Comparison of ENCODE assay signal across 13 cellular contexts in the genomic region with DNA sequence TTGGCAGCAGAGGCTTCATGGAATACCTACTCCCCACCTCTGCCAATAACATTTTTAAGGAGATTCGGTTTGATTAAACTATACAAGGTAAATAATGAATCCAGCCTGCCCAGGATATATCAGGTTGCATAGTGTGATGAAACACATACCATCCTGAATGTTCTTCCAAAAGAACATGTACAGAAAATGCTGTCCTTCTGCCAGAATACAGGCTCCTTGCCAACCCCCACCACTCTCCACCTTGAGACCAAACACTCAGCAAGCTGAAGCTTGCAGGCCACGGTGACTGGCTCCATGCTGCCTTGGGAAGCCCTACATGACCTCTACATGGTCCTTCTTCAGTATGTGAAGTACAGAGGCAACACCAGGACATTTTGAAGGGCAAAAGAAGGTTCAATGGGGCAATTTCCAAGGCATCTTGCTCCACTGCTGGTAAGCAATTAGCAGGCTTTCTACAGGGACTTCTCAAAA.
DNase-seq lines count a peak whose midpoint lies in the region; ATAC-seq and TF ChIP-seq lines count a peak whose summit lies in the region.
"Had no signal": no experiment of that assay in that cellular context is flagged by ENCODE, and none has a peak within 500 bp of the region (broad histone marks: within the 10 kb centered on the region; RNA-seq: fewer than 3 reads in every experiment).

No MANE protein-coding gene starts in this region.

- CTCF ChIA-PET in activated naive CD4-positive, alpha-beta T cell treated with anti-CD3 and anti-CD28 coated beads for 36 hours (lab: Charles Lee): no interaction called here

- H3K4me1 ChIP-seq in ascending aorta (peaks cover 6 to 26% of the 10 kb centered on the region in 2 donors), HAP-1 (peaks cover 14% of the 10 kb centered on the region)

- no peak for DNase-seq in left ventricle myocardium superior
- no peak for DNase-seq in cardiac septum (ENCODE audit: low spot score)
- peak in 1 of 2 donors; percentile 58 for DNase-seq in ascending aorta (ENCODE audit: low spot score in 2 of 2)
- DNase-seq in iris pigment epithelial cell (ENCODE audit: low read depth): peak; percentile 63
- DNase-seq in activated naive CD4-positive, alpha-beta T cell treated with anti-CD3 and anti-CD28 coated beads for 36 hours: no peak
- DNase-seq in HAP-1 (ENCODE audit: low spot score in 2 of 2): no peak
- DNase-seq in stimulated activated CD8-positive, alpha-beta memory T cell treated with anti-CD3 and anti-CD28 coated beads, Interleukin-4, amount 100 ng/mL, for 48 hours: no peak
- DNase-seq in caudate nucleus (lab: John Stamatoyannopoulos, UW): no peak
- DNase-seq: activated CD4-positive, alpha-beta memory T cell treated with anti-CD3 and anti-CD28 coated beads for 36 hours; effector CD8-positive, alpha-beta T cell; stimulated activated naive CD4-positive, alpha-beta T cell; T-helper 17 cell had no signal

- H3K27ac Mint-ChIP-seq in activated naive CD4-positive, alpha-beta T cell treated with anti-CD3 and anti-CD28 coated beads for 36 hours: no peak overlapping the region
- H3K27ac Mint-ChIP-seq: activated CD4-positive, alpha-beta memory T cell treated with anti-CD3 and anti-CD28 coated beads for 36 hours; activated naive CD4-positive, alpha-beta T cell treated with anti-CD3 and anti-CD28 coated beads, Interleukin-2, amount 50 U/mL, for 72 hours; T-helper 17 cell had no signal

- ATAC-seq in left ventricle myocardium superior: peak; percentile 38
- ATAC-seq: activated naive CD4-positive, alpha-beta T cell treated with anti-CD3 and anti-CD28 coated beads, Interleukin-2, amount 50 U/mL, for 72 hours; T-helper 17 cell had no signal

- peaks cover 2% of the 10 kb centered on the region for H3K36me3 Mint-ChIP-seq in activated naive CD4-positive, alpha-beta T cell treated with anti-CD3 and anti-CD28 coated beads for 36 hours (ENCODE audit: low read depth)
- H3K36me3 Mint-ChIP-seq: activated CD4-positive, alpha-beta memory T cell treated with anti-CD3 and anti-CD28 coated beads for 36 hours; activated naive CD4-positive, alpha-beta T cell treated with anti-CD3 and anti-CD28 coated beads, Interleukin-2, amount 50 U/mL, for 72 hours had no signal

- H3K27ac ChIP-seq in ascending aorta: peak overlapping the region; percentile 8 to 26
- H3K27ac ChIP-seq in caudate nucleus (ENCODE audit: low read depth, low read length): no peak overlapping the region

- H3K9me3 ChIP-seq in ascending aorta (no peaks in the 10 kb centered on the region), HAP-1 (no peaks in the 10 kb centered on the region)

- no peak overlapping the region for H3K4me3 Mint-ChIP-seq in activated naive CD4-positive, alpha-beta T cell treated with anti-CD3 and anti-CD28 coated beads for 36 hours
- H3K4me3 Mint-ChIP-seq: activated CD4-positive, alpha-beta memory T cell treated with anti-CD3 and anti-CD28 coated beads for 36 hours; T-helper 17 cell had no signal

- H3K4me3 ChIP-seq in ascending aorta (no peak overlapping the region), HAP-1 (no peak overlapping the region)

- H3K9me3 Mint-ChIP-seq in activated naive CD4-positive, alpha-beta T cell treated with anti-CD3 and anti-CD28 coated beads for 36 hours: no peaks in the 10 kb centered on the region
- H3K9me3 Mint-ChIP-seq: activated CD4-positive, alpha-beta memory T cell treated with anti-CD3 and anti-CD28 coated beads for 36 hours; activated naive CD4-positive, alpha-beta T cell treated with anti-CD3 and anti-CD28 coated beads, Interleukin-2, amount 50 U/mL, for 72 hours had no signal

- peaks cover 30% of the 10 kb centered on the region for H3K4me1 Mint-ChIP-seq in activated naive CD4-positive, alpha-beta T cell treated with anti-CD3 and anti-CD28 coated beads for 36 hours (ENCODE audit: low read depth)

- H3K27me3 ChIP-seq in ascending aorta (no peaks in the 10 kb centered on the region), HAP-1 (ENCODE audit: low read depth) (no peaks in the 10 kb centered on the region)

- H3K27me3 Mint-ChIP-seq in activated naive CD4-positive, alpha-beta T cell treated with anti-CD3 and anti-CD28 coated beads for 36 hours (ENCODE audit: low read depth): peaks cover 13% of the 10 kb centered on the region

- in situ Hi-C loops in HAP-1 (cut with MboI; ENCODE audit: low sequenced_read_pairs): no loop called here

- intact Hi-C loops in left ventricle myocardium superior (cut with micrococcal nuclease) (no loop called here), cardiac septum (cut with DNase I) (loop anchor here (2.0 to 5.0 kb wide), 2 partner anchors 40 to 51 kb away; no protein-coding TSS in a partner anchor), ascending aorta (cut with DNase I) (no loop called here)
- intact Hi-C loops in activated naive CD4-positive, alpha-beta T cell treated with anti-CD3 and anti-CD28 coated beads for 36 hours (cut with micrococcal nuclease): no loop called here

- no peak for TF ChIP-seq CTCF in ascending aorta (IDR thresholded peaks at IDR 0.05)

- H3K36me3 ChIP-seq in ascending aorta (no peaks in the 10 kb centered on the region), HAP-1 (replicated peaks) (no peaks in the 10 kb centered on the region)
